14 cellular contexts compared by ENCODE assay signal in genomic region chr7:16668978-16669377, GRCh38. TPM values are rescaled to one million over a fixed set of nuclear protein-coding genes. Genes with fewer than 3 reads are reported as not detected.
DNase-seq lines count a peak whose midpoint lies in the region; ATAC-seq and TF ChIP-seq lines count a peak whose summit lies in the region.
"Had no signal": no experiment of that assay in that cellular context is flagged by ENCODE, and none has a peak within 500 bp of the region (broad histone marks: within the 10 kb centered on the region; RNA-seq: fewer than 3 reads in every experiment).

No MANE protein-coding gene starts in this region.

- ATAC-seq in left cardiac atrium = no peak
- no peak for ATAC-seq in HG03175 (IDR thresholded peaks at IDR 0.05; ENCODE audit: unreplicated experiment)
- ATAC-seq: activated CD8-positive, alpha-beta T cell treated with anti-CD3 and anti-CD28 coated beads for 36 hours had no signal

- intact Hi-C loops in left cardiac atrium (cut with DNase I) = no loop called here

- H3K4me3 ChIP-seq in right atrium auricular region = no peak overlapping the region
- H3K4me3 ChIP-seq in MM.1S (ENCODE audit: low read length) = no peak overlapping the region
- H3K4me3 ChIP-seq: sigmoid colon had no signal

- no peaks in the 10 kb centered on the region for H3K27me3 ChIP-seq in right atrium auricular region
- H3K27me3 ChIP-seq in MM.1S (replicated peaks; ENCODE audit: insufficient read depth, low read length) = no peaks in the 10 kb centered on the region
- H3K27me3 ChIP-seq: sigmoid colon had no signal

- no peak overlapping the region for H3K4me2 ChIP-seq in MM.1S (ENCODE audit: low read depth, low read length)

- no peak overlapping the region for H3K9ac ChIP-seq in MM.1S (ENCODE audit: low read length)

- peaks cover 65% of the 10 kb centered on the region for H3K79me2 ChIP-seq in MM.1S (ENCODE audit: low read length)

- DNase-seq in right atrium auricular region (ENCODE audit: low spot score) (no peak), left cardiac atrium (no peak), endothelial cell (ENCODE audit: low spot score) (no peak), nephron progenitor cell (no peak), MM.1S (no peak), NCI-H1092 treated with DMSO at 0.1 percent for 48 hours (lab: John Stamatoyannopoulos, UW) (no peak), germinal center (ENCODE audit: low spot score) (no peak)
- DNase-seq: activated CD8-positive, alpha-beta T cell treated with anti-CD3 and anti-CD28 coated beads for 36 hours; activated naive CD4-positive, alpha-beta T cell treated with anti-CD3 and anti-CD28 coated beads for 36 hours; DMS53; sigmoid colon had no signal

- H3K27me3 Mint-ChIP-seq in endothelial cell (ENCODE audit: unreplicated experiment) (peaks cover 4% of the 10 kb centered on the region), nephron progenitor cell (ENCODE audit: low read depth, poor library complexity) (no peaks in the 10 kb centered on the region)
- H3K27me3 Mint-ChIP-seq: activated CD8-positive, alpha-beta T cell treated with anti-CD3 and anti-CD28 coated beads for 36 hours; central memory CD8-positive, alpha-beta T cell had no signal

- H3K27ac ChIP-seq in right atrium auricular region (peak overlapping the region; percentile 73 to 85), MM.1S (ENCODE audit: low read length) (no peak overlapping the region)

- H3K9me3 ChIP-seq in right atrium auricular region (no peaks in the 10 kb centered on the region), MM.1S (replicated peaks; ENCODE audit: insufficient read depth, low read length) (no peaks in the 10 kb centered on the region)
- H3K9me3 ChIP-seq: sigmoid colon had no signal

- H2AFZ ChIP-seq in MM.1S (ENCODE audit: low read length) = no peak overlapping the region

- H3F3A ChIP-seq in MM.1S (ENCODE audit: insufficient read depth, low read length) = no peaks in the 10 kb centered on the region

- H3K36me3 ChIP-seq in right atrium auricular region (peaks cover 9% of the 10 kb centered on the region), MM.1S (replicated peaks; ENCODE audit: insufficient read depth, low read length) (no peaks in the 10 kb centered on the region; the same call in 1 of the 2 replicates)

- no peaks in the 10 kb centered on the region for H3K9me2 ChIP-seq in MM.1S (replicated peaks; ENCODE audit: insufficient read depth, low read length)

- peaks cover 0 to 20% of the 10 kb centered on the region in 2 donors for H3K4me1 ChIP-seq in right atrium auricular region
- 0 out of 2 replicates have a peak, but pooled peaks cover 4% of the 10 kb centered on the region for H3K4me1 ChIP-seq in MM.1S (ENCODE audit: low read length)

- peaks cover 9% of the 10 kb centered on the region; the same call in 1 of the 2 replicates for H4K20me1 ChIP-seq in MM.1S (ENCODE audit: insufficient read depth, low read length)

- H3K27ac Mint-ChIP-seq in endothelial cell (ENCODE audit: unreplicated experiment) (peak overlapping the region; percentile 70), nephron progenitor cell (peak overlapping the region; percentile 45)
- H3K27ac Mint-ChIP-seq: activated CD8-positive, alpha-beta T cell treated with anti-CD3 and anti-CD28 coated beads for 36 hours; activated naive CD4-positive, alpha-beta T cell treated with anti-CD3 and anti-CD28 coated beads for 36 hours; T-helper 2 cell treated with Interferon-gamma antibody and Interleukin-4, amounts not matched to agents 5 μg/mL and 100 μg/mL, for 36 hours had no signal

- H3K4me1 Mint-ChIP-seq in endothelial cell (ENCODE audit: unreplicated experiment) (peaks cover 9% of the 10 kb centered on the region), nephron progenitor cell (peaks cover 16% of the 10 kb centered on the region)

- no peak for TF ChIP-seq CTCF in right atrium auricular region (IDR thresholded peaks at IDR 0.05)
- TF ChIP-seq CTCF in endothelial cell (IDR thresholded peaks at IDR 0.05; ENCODE audit: unreplicated experiment) = no peak
- no peak for TF ChIP-seq CTCF in nephron progenitor cell (IDR thresholded peaks at IDR 0.05)
- TF ChIP-seq CTCF in MM.1S (IDR thresholded peaks at IDR 0.05; ENCODE audit: low read length) = no peak

- no peak overlapping the region for H3K4me3 Mint-ChIP-seq in endothelial cell (ENCODE audit: unreplicated experiment)
- no peak overlapping the region for H3K4me3 Mint-ChIP-seq in nephron progenitor cell
- H3K4me3 Mint-ChIP-seq: activated CD8-positive, alpha-beta T cell treated with anti-CD3 and anti-CD28 coated beads for 36 hours; activated naive CD4-positive, alpha-beta T cell treated with anti-CD3 and anti-CD28 coated beads for 36 hours; central memory CD8-positive, alpha-beta T cell; T-helper 2 cell treated with Interferon-gamma antibody and Interleukin-4, amounts not matched to agents 5 μg/mL and 100 μg/mL, for 36 hours had no signal

- H3K9me3 Mint-ChIP-seq in endothelial cell (ENCODE audit: unreplicated experiment) = no peaks in the 10 kb centered on the region
- H3K9me3 Mint-ChIP-seq in nephron progenitor cell = peaks cover 31% of the 10 kb centered on the region
- H3K9me3 Mint-ChIP-seq: activated naive CD4-positive, alpha-beta T cell treated with anti-CD3 and anti-CD28 coated beads for 36 hours; central memory CD8-positive, alpha-beta T cell; T-helper 2 cell treated with Interferon-gamma antibody and Interleukin-4, amounts not matched to agents 5 μg/mL and 100 μg/mL, for 36 hours had no signal

- H3K36me3 Mint-ChIP-seq in endothelial cell (ENCODE audit: low read depth, unreplicated experiment) (peaks cover 30% of the 10 kb centered on the region), nephron progenitor cell (ENCODE audit: low read depth) (peaks cover 86% of the 10 kb centered on the region)

RNA-seq across cellular contexts. Expression of gene BZW2, which starts 23.0 kb away (rescaled TPM):
- total RNA-seq in right atrium auricular region (100 to 1,000 TPM; 206 to 292 TPM), left cardiac atrium (100 to 1,000 TPM; 133 to 144 TPM), endothelial cell (ENCODE audit: unreplicated experiment) (141 TPM)

RNA-seq across cellular contexts. Expression of gene ANKMY2, which starts 23.4 kb away (rescaled TPM):
- total RNA-seq in right atrium auricular region = 10 to 100 TPM; 20.8 to 33.7 TPM
- total RNA-seq in left cardiac atrium = 10 to 100 TPM; 25.1 to 28.6 TPM
- 20.5 TPM for total RNA-seq in endothelial cell (ENCODE audit: unreplicated experiment)
